ENCODE assay signal across 8 cellular contexts in the genomic region with DNA sequence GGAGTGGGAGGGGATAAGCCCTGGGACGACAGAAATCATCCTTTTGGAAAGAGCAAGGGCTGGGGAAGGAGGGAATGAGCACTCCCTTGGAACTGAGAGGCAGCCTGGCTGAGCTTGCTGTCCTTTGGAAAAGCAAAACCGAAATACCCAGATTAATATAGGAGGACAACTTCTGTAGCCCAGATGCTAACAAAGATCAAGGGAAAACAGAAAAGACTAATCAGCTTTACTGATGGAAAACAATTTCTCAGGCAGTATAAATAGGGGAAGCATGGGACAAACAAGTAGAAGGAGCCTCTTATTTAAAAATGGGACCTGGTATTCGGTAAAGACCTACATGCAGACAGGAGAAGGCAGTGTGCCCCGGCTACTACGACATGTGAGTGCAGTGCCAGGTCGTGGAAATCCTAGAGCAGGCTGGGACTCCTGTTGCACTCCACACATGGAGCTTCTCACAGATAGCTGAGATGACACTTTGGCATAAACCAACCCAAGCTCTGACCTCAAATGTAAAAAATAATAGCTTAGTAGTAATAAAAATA. TPM values are rescaled to one million over a fixed set of nuclear protein-coding genes. Genes with fewer than 3 reads are reported as not detected.
A peak's percentile ranks its signal among the peaks of the same experiment; 100 is the strongest.
DNase-seq lines count a peak whose midpoint lies in the region; ATAC-seq, FAIRE-seq and TF ChIP-seq lines count a peak whose summit lies in the region.

No MANE protein-coding gene starts in this region.

- TF ChIP-seq CTCF in A549 (IDR thresholded peaks at IDR 0.05) (no peak), HEK293 (tag by site-specific recombination; IDR thresholded peaks at IDR 0.05) (no peak), glutamatergic neuron (IDR thresholded peaks at IDR 0.05; ENCODE audit: partially characterized antibody, unreplicated experiment) (no peak)

- intact Hi-C loops in posterior cingulate gyrus (cut with DNase I) = loop anchor here (5.0 to 10.0 kb wide), 4 partner anchors 55 to 1108 kb away; no protein-coding TSS in a partner anchor

- no peak for FAIRE-seq in A549 (lab: Jason Lieb, UNC)

- peak overlapping the region; percentile 93 for H3K4me3 Mint-ChIP-seq in activated CD8-positive, alpha-beta T cell treated with anti-CD3 and anti-CD28 coated beads, Interleukin-2, amount 10 ng/mL, durations not matched to agents 7 days and 5 days
- H3K4me3 Mint-ChIP-seq in glutamatergic neuron (ENCODE audit: unreplicated experiment) = peak overlapping the region; percentile 95

- H3K9me3 Mint-ChIP-seq in activated CD8-positive, alpha-beta T cell treated with anti-CD3 and anti-CD28 coated beads, Interleukin-2, amount 10 ng/mL, durations not matched to agents 7 days and 5 days (ENCODE audit: insufficient read depth) = no peaks in the 10 kb centered on the region
- H3K9me3 Mint-ChIP-seq in glutamatergic neuron (ENCODE audit: unreplicated experiment) = peaks cover 4% of the 10 kb centered on the region

- POLR2A ChIA-PET in A549 (lab: Yijun Ruan, JAX) = interaction anchor here (0.6 kb wide), 1 partner anchor 8 kb away, joined by 3 read pairs; no protein-coding TSS in a partner anchor
- POLR2A ChIA-PET in HEK293 (lab: Yijun Ruan, JAX) = interaction anchor here (0.7 to 2.7 kb wide), 5 partner anchors 8 to 193 kb away, joined by 3 to 19 read pairs (median 4); no protein-coding TSS in a partner anchor
- POLR2A ChIA-PET in activated CD8-positive, alpha-beta T cell treated with anti-CD3 and anti-CD28 coated beads, Interleukin-2, amount 10 ng/mL, durations not matched to agents 7 days and 5 days (lab: Charles Lee) = interaction anchor here (0.6 kb wide), 1 partner anchor 55 kb away, joined by 3 read pairs; no protein-coding TSS in a partner anchor

- H3K27ac ChIP-seq in A549 (no peak overlapping the region), HEK293 (ENCODE audit: extremely low read depth, low read depth, low read length) (no peak overlapping the region)

- CTCF ChIA-PET in A549 (lab: Yijun Ruan, JAX) (interaction anchor here (0.7 to 2.6 kb wide), 3 partner anchors 8 to 1142 kb away, joined by 3 to 11 read pairs (median 4); no protein-coding TSS in a partner anchor), HEK293 (lab: Yijun Ruan, JAX) (interaction anchor here (0.6 to 1.7 kb wide), 7 partner anchors 12 to 1191 kb away, joined by 3 to 5 read pairs (median 4); no protein-coding TSS in a partner anchor)
- CTCF ChIA-PET in activated CD8-positive, alpha-beta T cell treated with anti-CD3 and anti-CD28 coated beads, Interleukin-2, amount 10 ng/mL, durations not matched to agents 7 days and 5 days (lab: Charles Lee) = interaction anchor here (1.2 kb wide), 1 partner anchor 16 kb away, joined by 3 read pairs; no protein-coding TSS in a partner anchor

- TF ChIP-seq EP300 in A549 (IDR thresholded peaks at IDR 0.05) = no peak

- no peak overlapping the region for H3K27ac Mint-ChIP-seq in activated CD8-positive, alpha-beta T cell treated with anti-CD3 and anti-CD28 coated beads, Interleukin-2, amount 10 ng/mL, durations not matched to agents 7 days and 5 days
- peak overlapping the region; percentile 94 for H3K27ac Mint-ChIP-seq in glutamatergic neuron (ENCODE audit: unreplicated experiment)

- H3K27me3 Mint-ChIP-seq in activated CD8-positive, alpha-beta T cell treated with anti-CD3 and anti-CD28 coated beads, Interleukin-2, amount 10 ng/mL, durations not matched to agents 7 days and 5 days (ENCODE audit: low read depth) = peaks cover 33% of the 10 kb centered on the region
- peaks cover 5% of the 10 kb centered on the region for H3K27me3 Mint-ChIP-seq in glutamatergic neuron (ENCODE audit: unreplicated experiment)

- ATAC-seq in A549 (no peak; a peak in 2 of 6 replicates), HG03571 (IDR thresholded peaks at IDR 0.05; ENCODE audit: unreplicated experiment) (no peak)
- no peak for ATAC-seq in activated CD8-positive, alpha-beta T cell treated with anti-CD3 and anti-CD28 coated beads, Interleukin-2, amount 10 ng/mL, durations not matched to agents 7 days and 5 days

- H3K9me3 ChIP-seq in A549 = no peaks in the 10 kb centered on the region
- no peaks in the 10 kb centered on the region for H3K9me3 ChIP-seq in HEK293 (ENCODE audit: control insufficient read depth, insufficient read depth, low read depth, low read length)

- H3K4me2 ChIP-seq in A549 = peak overlapping the region; percentile 54

- no peak for TF ChIP-seq POLR2A in A549 (IDR thresholded peaks at IDR 0.05; ENCODE audit: low read length)

- H3K4me1 ChIP-seq in A549 (no peaks in the 10 kb centered on the region), HEK293 (ENCODE audit: control insufficient read depth, insufficient read depth, low read length) (peaks cover 3% of the 10 kb centered on the region; the same call in 1 of the 2 replicates)

- H3K4me3 ChIP-seq in A549 = peak overlapping the region; percentile 32
- H3K4me3 ChIP-seq in HEK293 (ENCODE audit: low read depth, low read length) = peak overlapping the region; percentile 33

- peaks cover 20% of the 10 kb centered on the region for H3K4me1 Mint-ChIP-seq in activated CD8-positive, alpha-beta T cell treated with anti-CD3 and anti-CD28 coated beads, Interleukin-2, amount 10 ng/mL, durations not matched to agents 7 days and 5 days (ENCODE audit: low read depth)
- H3K4me1 Mint-ChIP-seq in glutamatergic neuron (ENCODE audit: low read depth, unreplicated experiment) = peaks cover 14% of the 10 kb centered on the region

- no peaks in the 10 kb centered on the region for H3K36me3 Mint-ChIP-seq in activated CD8-positive, alpha-beta T cell treated with anti-CD3 and anti-CD28 coated beads, Interleukin-2, amount 10 ng/mL, durations not matched to agents 7 days and 5 days (ENCODE audit: low read depth)
- no peaks in the 10 kb centered on the region for H3K36me3 Mint-ChIP-seq in glutamatergic neuron (ENCODE audit: unreplicated experiment)

- DNase-seq in A549 (ENCODE audit: low read depth in 1 of 2, low spot score in 1 of 2) (no peak), glutamatergic neuron (peak; percentile 18), posterior cingulate gyrus (peak in 6 of 10 donors; percentile 28 to 86 (median 39)), SIG-M5 (lab: John Stamatoyannopoulos, UW) (no peak), GDM1 (lab: John Stamatoyannopoulos, UW) (no peak)
- no peak for DNase-seq in activated CD8-positive, alpha-beta T cell treated with anti-CD3 and anti-CD28 coated beads, Interleukin-2, amount 10 ng/mL, durations not matched to agents 7 days and 5 days

- peaks cover 0 to 13% of the 10 kb centered on the region in 2 experiments; a peak in 1 of 3 replicates for H3K36me3 ChIP-seq in HEK293 (ENCODE audit: control insufficient read depth in 2 of 2, insufficient read depth in 1 of 2, low read length in 2 of 2)

- TF ChIP-seq RAD21 in A549 (conservative IDR thresholded peaks at IDR 0.05 in 1 of 2, IDR thresholded peaks at IDR 0.05 in 1 of 2) = no peak

- 42% methylated on average over 6 of the region's 6 CpGs for WGBS in A549 (ENCODE audit: missing lambda C conversion rate)

TF ChIP-seq in A549, 52 proteins besides CTCF, POLR2A, EP300 and RAD21 (continues in another document):
- TF ChIP-seq RNF2 (IDR thresholded peaks at IDR 0.05; ENCODE audit: borderline replicate concordance, low read depth) = no peak
- no peak for TF ChIP-seq FOSL2 (IDR thresholded peaks at IDR 0.05)
- no peak for TF ChIP-seq FOSL2 (CRISPR knock-in tag; IDR thresholded peaks at IDR 0.05)
- TF ChIP-seq FOXS1 (CRISPR knock-in tag; IDR thresholded peaks at IDR 0.05) = no peak
- TF ChIP-seq KDM1A (IDR thresholded peaks at IDR 0.05; ENCODE audit: low read depth) = no peak
- TF ChIP-seq HEYL (CRISPR knock-in tag; IDR thresholded peaks at IDR 0.05) = no peak
- TF ChIP-seq EHMT2 (IDR thresholded peaks at IDR 0.05; ENCODE audit: low read depth) = no peak
- TF ChIP-seq TP53 (CRISPR knock-in tag; IDR thresholded peaks at IDR 0.05) = no peak
- no peak for TF ChIP-seq RFX5 (IDR thresholded peaks at IDR 0.05)
- no peak for TF ChIP-seq ELK1 (IDR thresholded peaks at IDR 0.05; ENCODE audit: low read depth, low read length)

TF ChIP-seq in HEK293, 187 proteins besides CTCF, POLR2A, EP300 and RAD21:
- TF ChIP-seq ZSCAN30 (tag by site-specific recombination; IDR thresholded peaks at IDR 0.05) (no peak), ZNF184 (tag by site-specific recombination; IDR thresholded peaks at IDR 0.05) (no peak), ZNF214 (tag by site-specific recombination; IDR thresholded peaks at IDR 0.05; ENCODE audit: borderline replicate concordance) (no peak), ZNF24 (tag by site-specific recombination; IDR thresholded peaks at IDR 0.05) (no peak), ZNF366 (tag by site-specific recombination; conservative IDR thresholded peaks at IDR 0.05) (0 out of 2 replicates have a peak, but pooled peaks have one; percentile 24), ZNF670 (tag by site-specific recombination; IDR thresholded peaks at IDR 0.05; ENCODE audit: low read depth) (no peak), YY1 (tag by site-specific recombination; IDR thresholded peaks at IDR 0.05) (no peak)
- TF ChIP-seq, protein P1, sequence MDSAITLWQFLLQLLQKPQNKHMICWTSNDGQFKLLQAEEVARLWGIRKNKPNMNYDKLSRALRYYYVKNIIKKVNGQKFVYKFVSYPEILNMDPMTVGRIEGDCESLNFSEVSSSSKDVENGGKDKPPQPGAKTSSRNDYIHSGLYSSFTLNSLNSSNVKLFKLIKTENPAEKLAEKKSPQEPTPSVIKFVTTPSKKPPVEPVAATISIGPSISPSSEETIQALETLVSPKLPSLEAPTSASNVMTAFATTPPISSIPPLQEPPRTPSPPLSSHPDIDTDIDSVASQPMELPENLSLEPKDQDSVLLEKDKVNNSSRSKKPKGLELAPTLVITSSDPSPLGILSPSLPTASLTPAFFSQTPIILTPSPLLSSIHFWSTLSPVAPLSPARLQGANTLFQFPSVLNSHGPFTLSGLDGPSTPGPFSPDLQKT (IDR thresholded peaks at IDR 0.05; ENCODE audit: borderline replicate concordance, low read depth, low read length) = no peak

RNA-seq across cellular contexts. Expression of gene DSEL, which starts 0.8 kb away (rescaled TPM):
- polyA plus RNA-seq in A549 (2011; rRNA removed) (0.30 and 0.34 TPM in 2 replicates), A549 (2017; fragmentation: RNase III; extraction: RNeasy Plus Mini Kit Qiagen cat#74134 plus additional on column Dnase treatment) (0.17 to 0.28 TPM (median 0.21 TPM) in 3 replicates)
- 0.07 and 0.08 TPM in 2 replicates for polyA plus RNA-seq in A549 (2012; cell fraction: cytosol; rRNA removed)
- 0.06 and 0.07 TPM in 2 replicates for polyA plus RNA-seq in A549 (2012; cell fraction: nucleus; rRNA removed)
- polyA minus RNA-seq in A549 (2011; rRNA and poly(A)+ RNA removed) = 0.44 and 0.58 TPM in 2 replicates
- under 1 TPM; 0.05 to 0.08 TPM for total RNA-seq in activated CD8-positive, alpha-beta T cell treated with anti-CD3 and anti-CD28 coated beads, Interleukin-2, amount 10 ng/mL, durations not matched to agents 7 days and 5 days
- 12.2 TPM for total RNA-seq in glutamatergic neuron (ENCODE audit: unreplicated experiment)

Comparison
In these comparisons a context has a peak if more than half of its experiments do, and no peak if none do; other contexts are left out.
1. DNase-seq: peak in glutamatergic neuron (single experiment) and posterior cingulate gyrus (6 of 10); none in A549 (0 of 2), activated CD8-positive, alpha-beta T cell treated with anti-CD3 and anti-CD28 coated beads, Interleukin-2, amount 10 ng/mL, durations not matched to agents 7 days and 5 days (single experiment), SIG-M5 (single experiment) and GDM1 (single experiment).
2. RNA of gene DSEL, which starts 0.8 kb away (total RNA-seq): 12.2 TPM in glutamatergic neuron (single experiment); 0.05 to 0.08 TPM in activated CD8-positive, alpha-beta T cell treated with anti-CD3 and anti-CD28 coated beads, Interleukin-2, amount 10 ng/mL, durations not matched to agents 7 days and 5 days; every median in the first group is over 10 times any median in the second.